12 cellular contexts compared by ENCODE assay signal in genomic region chr6:13434777-13435176, GRCh38.
"Had no signal": no experiment of that assay in that cellular context is flagged by ENCODE, and none has a peak within 500 bp of the region (broad histone marks: within the 10 kb centered on the region; RNA-seq: fewer than 3 reads in every experiment).

No MANE protein-coding gene starts in this region.

- H3K9me3 ChIP-seq: breast epithelium, gastrocnemius medialis, heart right ventricle, tibial artery, uterus had no signal

- ATAC-seq: activated naive CD4-positive, alpha-beta T cell treated with anti-CD3 and anti-CD28 coated beads, Interleukin-2, amount 50 U/mL, for 72 hours; activated T-cell treated with anti-CD3 and anti-CD28 coated beads, Interleukin-2, amount 50 U/mL, for 4 hours; gastrocnemius medialis; heart right ventricle had no signal

- H3K4me1 ChIP-seq: breast epithelium, uterus had no signal

- H3K27me3 ChIP-seq: breast epithelium, gastrocnemius medialis, heart right ventricle, tibial artery, uterus had no signal

- H3K4me3 ChIP-seq: breast epithelium, gastrocnemius medialis, heart right ventricle, skin epidermis, tibial artery, uterus had no signal

- H3K4me3 Mint-ChIP-seq: activated T-cell treated with anti-CD3 and anti-CD28 coated beads, Interleukin-2, amount 50 U/mL, for 4 hours had no signal

- DNase-seq: activated effector memory CD4-positive, alpha-beta T cell treated with anti-CD3 and anti-CD28 coated beads, Interleukin-2, amount 50 U/mL, for 16 hours; activated T-cell treated with anti-CD3 and anti-CD28 coated beads, Interleukin-2, amount 50 U/mL, for 4 hours; aorta; gastrocnemius medialis; heart right ventricle; posterior cingulate gyrus; T-helper 9 cell; tibial artery; uterus had no signal

- H3K27ac ChIP-seq: breast epithelium, gastrocnemius medialis, tibial artery, uterus had no signal

- H3K36me3 ChIP-seq: breast epithelium, gastrocnemius medialis, heart right ventricle, tibial artery, uterus had no signal
